In genomic region chr2:35651688-35652323, GRCh38 we compare ENCODE assay signal across 19 cellular contexts.
"Had no signal": no experiment of that assay in that cellular context is flagged by ENCODE, and none has a peak within 500 bp of the region (broad histone marks: within the 10 kb centered on the region; RNA-seq: fewer than 3 reads in every experiment).

No MANE protein-coding gene starts in this region.

- H3K36me3 ChIP-seq: esophagus muscularis mucosa, lower lobe of right lung, prostate gland, thyroid gland had no signal

- ATAC-seq: lower lobe of right lung, natural killer cell, T-helper 17 cell had no signal

- H3K27ac ChIP-seq: dorsolateral prefrontal cortex, esophagus muscularis mucosa, lower lobe of right lung, prostate gland, thyroid gland had no signal

- DNase-seq: activated CD4-positive, alpha-beta memory T cell treated with anti-CD3 and anti-CD28 coated beads for 36 hours; activated CD4-positive, alpha-beta T cell treated with anti-CD3 and anti-CD28 coated beads for 48 hours; activated effector memory CD4-positive, alpha-beta T cell treated with Interleukin-2 at 50 U/mL for 16 hours; activated naive CD4-positive, alpha-beta T cell treated with anti-CD3 and anti-CD28 coated beads for 36 hours; activated naive CD8-positive, alpha-beta T cell treated with anti-CD3 and anti-CD28 coated beads, Interleukin-2, amount 10 ng/mL, durations not matched to agents 7 days and 5 days; activated T-cell treated with anti-CD3 and anti-CD28 coated beads, Interleukin-2, amount 50 U/mL, for 48 hours; amygdala; dorsolateral prefrontal cortex; glutamatergic neuron; hippocampal formation; lower lobe of right lung; mesendoderm; natural killer cell; stimulated activated CD4-positive, alpha-beta T cell treated with anti-CD3 and anti-CD28 coated beads, Interleukin-12 subunit alpha, Interleukin-12 subunit beta, amount 100 ng/mL, for 4 hours; substantia nigra; T-helper 17 cell; thyroid gland had no signal

- H3K9me3 ChIP-seq: esophagus muscularis mucosa, lower lobe of right lung, prostate gland, thyroid gland had no signal

- H3K27me3 ChIP-seq: dorsolateral prefrontal cortex, esophagus muscularis mucosa, thyroid gland had no signal

- H3K4me1 ChIP-seq: esophagus muscularis mucosa, lower lobe of right lung, prostate gland, thyroid gland had no signal

- H3K4me3 ChIP-seq: dorsolateral prefrontal cortex, esophagus muscularis mucosa, lower lobe of right lung, prostate gland, thyroid gland had no signal
